Comparison of ENCODE assay signal across 8 cellular contexts in genomic region chr11:207213-208176, GRCh38. TPM values are rescaled to one million over a fixed set of nuclear protein-coding genes. Genes with fewer than 3 reads are reported as not detected.
A peak's percentile ranks its signal among the peaks of the same experiment; 100 is the strongest.
DNase-seq lines count a peak whose midpoint lies in the region; ATAC-seq and TF ChIP-seq lines count a peak whose summit lies in the region.

TSS of gene BET1L (minus strand) at chr11:207399. CDS start at chr11:207321, 78 bp downstream.
TSS of gene RIC8A (plus strand) at chr11:207708. CDS start at chr11:208855, 1,147 bp downstream.

- H3K4me1 Mint-ChIP-seq in WTC11, result peaks cover 8% of the 10 kb centered on the region; the same call in 1 of the 2 replicates

- H3K36me3 Mint-ChIP-seq in WTC11, result peaks cover 31% of the 10 kb centered on the region

- POLR2A ChIA-PET in AG04450 (lab: Yijun Ruan, JAX) (interaction anchor here (0.6 to 2.0 kb wide), 12 partner anchors 9 to 328 kb away, joined by 3 to 10 read pairs (median 3); partner anchors contain the start of genes HRAS, IFITM2, PSMD13 and PTDSS2), WTC11 (lab: Charles Lee) (interaction anchor here (0.6 to 1.0 kb wide), 3 partner anchors 43 to 200 kb away, joined by 3 to 6 read pairs (median 3); no protein-coding TSS in a partner anchor)

- CTCF ChIA-PET in AG04450 (lab: Charles Lee), result interaction anchor here (1.0 kb wide), 1 partner anchor 242 kb away, joined by 3 read pairs; no protein-coding TSS in a partner anchor
- CTCF ChIA-PET in WTC11 (lab: Charles Lee), result interaction anchor here (0.6 to 2.2 kb wide), 10 partner anchors 43 to 369 kb away, joined by 3 to 23 read pairs (median 4); partner anchors contain the start of gene PHRF1

- H3K9me3 ChIP-seq in AG04450 (ENCODE audit: control insufficient read depth, insufficient read depth, low read length), result no peaks in the 10 kb centered on the region; the same call in 1 of the 2 replicates

- H3K4me3 ChIP-seq in AG04450 (ENCODE audit: low read depth, low read length), result peak within 1 kb of the TSS; percentile 98
- H3K4me3 ChIP-seq in cardiac fibroblast (replicated peaks in 1 of 2; ENCODE audit: low read depth in 2 of 2, low read length in 2 of 2), result peak within 1 kb of the TSS; percentile 97 to 98

- ATAC-seq in GM18909 (IDR thresholded peaks at IDR 0.05; ENCODE audit: poor library complexity, unreplicated experiment), result peak; percentile 78
- peak; percentile 78 for ATAC-seq in HG03175 (IDR thresholded peaks at IDR 0.05; ENCODE audit: unreplicated experiment)
- peak; percentile 84 for ATAC-seq in WTC11

- TF ChIP-seq CTCF in AG04450 (IDR thresholded peaks at IDR 0.05; ENCODE audit: low read depth, low read length) (no peak), WTC11 (IDR thresholded peaks at IDR 0.05) (no peak), cardiac fibroblast (IDR thresholded peaks at IDR 0.05; ENCODE audit: low read depth, low read length) (no peak)

- no peaks in the 10 kb centered on the region for H3K9me3 Mint-ChIP-seq in WTC11

- peak within 1 kb of the TSS; percentile 99 for H3K27ac ChIP-seq in AG04450 (ENCODE audit: low read depth, low read length)

- peak within 1 kb of the TSS; percentile 98 for H3K27ac Mint-ChIP-seq in WTC11

- no peaks in the 10 kb centered on the region for H3K27me3 ChIP-seq in AG04450 (ENCODE audit: control insufficient read depth, insufficient read depth, low read length)

- H3K27me3 Mint-ChIP-seq in WTC11 (ENCODE audit: low read depth), result no peaks in the 10 kb centered on the region

- peak; percentile 94 for DNase-seq in AG04450 (ENCODE audit: low read depth, low spot score)
- peak; percentile 99 for DNase-seq in NCI-H226
- DNase-seq in WTC11 (ENCODE audit: low spot score), result peak; percentile 93
- peak; percentile 99 for DNase-seq in cardiac fibroblast (ENCODE audit: low read depth in 2 of 2)
- DNase-seq in iPS-NIHi7 (ENCODE audit: extremely low spot score), result peak; percentile 99
- DNase-seq in smooth muscle cell of the brain vasculature (ENCODE audit: low read depth, low spot score), result peak; percentile 93

- peak within 1 kb of the TSS; percentile 97 for H3K4me3 Mint-ChIP-seq in WTC11

TF ChIP-seq in WTC11, 78 proteins besides CTCF, POLR2A, EP300 and RAD21 (continues in another document):
- no peak for TF ChIP-seq ZNF416 (CRISPR knock-in tag; IDR thresholded peaks at IDR 0.05)
- TF ChIP-seq SOX15 (CRISPR knock-in tag; IDR thresholded peaks at IDR 0.05), result no peak
- TF ChIP-seq IRF2 (CRISPR knock-in tag; IDR thresholded peaks at IDR 0.05; ENCODE audit: borderline replicate concordance, low read depth), result no peak
- no peak for TF ChIP-seq PRRX2 (CRISPR knock-in tag; IDR thresholded peaks at IDR 0.05)
- peak; percentile 87 for TF ChIP-seq ETV6 (CRISPR knock-in tag; IDR thresholded peaks at IDR 0.05)
- TF ChIP-seq HMGXB4 (CRISPR knock-in tag; IDR thresholded peaks at IDR 0.05), result peak; percentile 54; the same call in 1 of the 2 replicates
- TF ChIP-seq FOXP4 (CRISPR knock-in tag; IDR thresholded peaks at IDR 0.05), result peak; percentile 64; the same call in 1 of the 2 replicates
- TF ChIP-seq RELA (CRISPR knock-in tag; IDR thresholded peaks at IDR 0.05; ENCODE audit: borderline replicate concordance), result no peak; the same call in 1 of the 2 replicates
- TF ChIP-seq SMAD3 (CRISPR knock-in tag; IDR thresholded peaks at IDR 0.05; ENCODE audit: borderline replicate concordance), result no peak
- TF ChIP-seq ZNF423 (CRISPR knock-in tag; IDR thresholded peaks at IDR 0.05), result no peak
- 0 out of 2 replicates have a peak, but pooled peaks have one; percentile 82 for TF ChIP-seq JUN (CRISPR knock-in tag; IDR thresholded peaks at IDR 0.05)
- TF ChIP-seq FOXP1 (CRISPR knock-in tag; IDR thresholded peaks at IDR 0.05; ENCODE audit: borderline replicate concordance), result peak; percentile 45; the same call in 1 of the 2 replicates
- no peak for TF ChIP-seq ATF6 (CRISPR knock-in tag; IDR thresholded peaks at IDR 0.05)
- TF ChIP-seq E2F4 (CRISPR knock-in tag; IDR thresholded peaks at IDR 0.05; ENCODE audit: borderline replicate concordance, low read depth), result 0 out of 2 replicates have a peak, but pooled peaks have one; percentile 41
- no peak for TF ChIP-seq CBFB (CRISPR knock-in tag; IDR thresholded peaks at IDR 0.05; ENCODE audit: low read depth)
- no peak for TF ChIP-seq USF1 (CRISPR knock-in tag; IDR thresholded peaks at IDR 0.05)
- no peak for TF ChIP-seq NR1H2 (CRISPR knock-in tag; IDR thresholded peaks at IDR 0.05)
- peak; percentile 99 for TF ChIP-seq SP1 (CRISPR knock-in tag; conservative IDR thresholded peaks at IDR 0.05)
- peak; percentile 83 for TF ChIP-seq MAX (CRISPR knock-in tag; IDR thresholded peaks at IDR 0.05)
- TF ChIP-seq NR3C1 (CRISPR knock-in tag; conservative IDR thresholded peaks at IDR 0.05; ENCODE audit: low read depth), result no peak
- TF ChIP-seq ZBTB21 (CRISPR knock-in tag; IDR thresholded peaks at IDR 0.05; ENCODE audit: borderline replicate concordance), result no peak

RNA-seq across cellular contexts. Expression of gene BET1L, which starts in this region (rescaled TPM):
- 75.0 and 86.4 TPM in 2 replicates for polyA plus RNA-seq in AG04450 (2011; rRNA removed)
- polyA minus RNA-seq in AG04450 (2011; rRNA and poly(A)+ RNA removed), result 66.1 and 86.7 TPM in 2 replicates
- total RNA-seq in WTC11 (2021), result 45.1 to 51.4 TPM (median 47.0 TPM) in 3 replicates

RNA-seq across cellular contexts. Expression of gene RIC8A, which starts in this region (rescaled TPM):
- polyA plus RNA-seq in AG04450 (2011; rRNA removed), result 118 and 153 TPM in 2 replicates
- polyA minus RNA-seq in AG04450 (2011; rRNA and poly(A)+ RNA removed), result 169 and 266 TPM in 2 replicates
- total RNA-seq in WTC11 (2021), result 67.8 to 69.5 TPM (median 68.3 TPM) in 3 replicates

Comparison
In these comparisons a context has a peak if more than half of its experiments do, and no peak if none do; other contexts are left out.
1. Peak in every context shown above with its lines: DNase-seq, ATAC-seq, H3K4me3 ChIP-seq and H3K27ac ChIP-seq.